10 cellular contexts compared by ENCODE assay signal in genomic region chr17:81901167-81902022, GRCh38. TPM values are rescaled to one million over a fixed set of nuclear protein-coding genes. Genes with fewer than 3 reads are reported as not detected.
DNase-seq lines count a peak whose midpoint lies in the region; ATAC-seq and TF ChIP-seq lines count a peak whose summit lies in the region.
"Had no signal": no experiment of that assay in that cellular context is flagged by ENCODE, and none has a peak within 500 bp of the region (broad histone marks: within the 10 kb centered on the region; RNA-seq: fewer than 3 reads in every experiment).

No MANE protein-coding gene starts in this region.

- H3K27ac Mint-ChIP-seq in activated CD4-positive, alpha-beta T cell treated with anti-CD3 and anti-CD28 coated beads, Interleukin-2, amount 10 ng/mL, durations not matched to agents 24 days and 14 days, result no peak overlapping the region
- H3K27ac Mint-ChIP-seq in activated CD4-positive, alpha-beta T cell treated with anti-CD3 and anti-CD28 coated beads, Interleukin-2, amount 10 ng/mL, durations not matched to agents 7 days and 5 days, result no peak overlapping the region
- no peak overlapping the region for H3K27ac Mint-ChIP-seq in stimulated activated naive B cell treated with anti-CD40 and anti-IgM and Interleukin-4, amounts not matched to agents 10 μg/mL and 1 μg/mL and 100 μg/mL, for 72 hours

- POLR2A ChIA-PET in activated CD4-positive, alpha-beta T cell treated with anti-CD3 and anti-CD28 coated beads, Interleukin-2, amount 10 ng/mL, durations not matched to agents 7 days and 5 days (lab: Charles Lee), result no interaction called here

- H3K9me3 ChIP-seq in ascending aorta (no peaks in the 10 kb centered on the region), left lung (no peaks in the 10 kb centered on the region)

- ATAC-seq in left lung, result no peak
- peak; percentile 15 to 33 for ATAC-seq in stimulated activated naive B cell treated with anti-CD40 and anti-IgM and Interleukin-4, amounts not matched to agents 10 μg/mL and 1 μg/mL and 100 μg/mL, for 72 hours (replicated peaks)
- ATAC-seq in GM18502 (IDR thresholded peaks at IDR 0.05; ENCODE audit: poor library complexity, unreplicated experiment), result no peak

- H3K27me3 ChIP-seq in ascending aorta, result no peaks in the 10 kb centered on the region
- H3K27me3 ChIP-seq in left lung, result peaks cover 0 to 23% of the 10 kb centered on the region in 2 donors
- H3K27me3 ChIP-seq in brain microvascular endothelial cell (replicated peaks), result no peaks in the 10 kb centered on the region

- H3K4me3 Mint-ChIP-seq in activated CD4-positive, alpha-beta T cell treated with anti-CD3 and anti-CD28 coated beads, Interleukin-2, amount 10 ng/mL, durations not matched to agents 24 days and 14 days, result peak overlapping the region; percentile 3
- no peak overlapping the region for H3K4me3 Mint-ChIP-seq in activated CD4-positive, alpha-beta T cell treated with anti-CD3 and anti-CD28 coated beads, Interleukin-2, amount 10 ng/mL, durations not matched to agents 7 days and 5 days
- H3K4me3 Mint-ChIP-seq in stimulated activated naive B cell treated with anti-CD40 and anti-IgM and Interleukin-4, amounts not matched to agents 10 μg/mL and 1 μg/mL and 100 μg/mL, for 72 hours, result peak overlapping the region in 1 of 2 donors; percentile 22

- no peak for DNase-seq in activated CD4-positive, alpha-beta T cell treated with anti-CD3 and anti-CD28 coated beads, Interleukin-2, amount 10 ng/mL, durations not matched to agents 24 days and 14 days
- DNase-seq in activated CD4-positive, alpha-beta T cell treated with anti-CD3 and anti-CD28 coated beads, Interleukin-2, amount 10 ng/mL, durations not matched to agents 7 days and 5 days, result no peak
- DNase-seq in ascending aorta (ENCODE audit: low spot score in 2 of 2) (no peak), left lung (no peak), brain microvascular endothelial cell (no peak), ureter (ENCODE audit: low spot score) (no peak)
- DNase-seq in stimulated activated naive B cell treated with anti-CD40 and anti-IgM and Interleukin-4, amounts not matched to agents 10 μg/mL and 1 μg/mL and 100 μg/mL, for 72 hours, result no peak
- DNase-seq: activated CD4-positive, alpha-beta T cell treated with anti-CD3 and anti-CD28 coated beads, Interleukin-2, amount 50 U/mL, for 1 hour; NCI-H1048 had no signal

- no peak overlapping the region for H3K27ac ChIP-seq in ascending aorta
- no peak overlapping the region for H3K27ac ChIP-seq in left lung
- no peak overlapping the region for H3K27ac ChIP-seq in brain microvascular endothelial cell

- H3K4me1 Mint-ChIP-seq in activated CD4-positive, alpha-beta T cell treated with anti-CD3 and anti-CD28 coated beads, Interleukin-2, amount 10 ng/mL, durations not matched to agents 24 days and 14 days, result peaks cover 2% of the 10 kb centered on the region
- peaks cover 6% of the 10 kb centered on the region for H3K4me1 Mint-ChIP-seq in activated CD4-positive, alpha-beta T cell treated with anti-CD3 and anti-CD28 coated beads, Interleukin-2, amount 10 ng/mL, durations not matched to agents 7 days and 5 days
- peaks cover 0 to 6% of the 10 kb centered on the region in 2 donors for H3K4me1 Mint-ChIP-seq in stimulated activated naive B cell treated with anti-CD40 and anti-IgM and Interleukin-4, amounts not matched to agents 10 μg/mL and 1 μg/mL and 100 μg/mL, for 72 hours

- H3K4me3 ChIP-seq in ascending aorta (peak overlapping the region; percentile 44 to 65), left lung (peak overlapping the region; percentile 9 to 16), brain microvascular endothelial cell (ENCODE audit: low read depth, low read length) (no peak overlapping the region)

- CTCF ChIA-PET in activated CD4-positive, alpha-beta T cell treated with anti-CD3 and anti-CD28 coated beads, Interleukin-2, amount 10 ng/mL, durations not matched to agents 7 days and 5 days (lab: Charles Lee), result interaction anchor here (1.9 kb wide), 1 partner anchor 9 kb away, joined by 5 read pairs; no protein-coding TSS in a partner anchor

- peaks cover 17% of the 10 kb centered on the region for H3K36me3 Mint-ChIP-seq in activated CD4-positive, alpha-beta T cell treated with anti-CD3 and anti-CD28 coated beads, Interleukin-2, amount 10 ng/mL, durations not matched to agents 24 days and 14 days (ENCODE audit: low read depth)
- H3K36me3 Mint-ChIP-seq in activated CD4-positive, alpha-beta T cell treated with anti-CD3 and anti-CD28 coated beads, Interleukin-2, amount 10 ng/mL, durations not matched to agents 7 days and 5 days (ENCODE audit: low read depth), result peaks cover 12% of the 10 kb centered on the region
- H3K36me3 Mint-ChIP-seq in stimulated activated naive B cell treated with anti-CD40 and anti-IgM and Interleukin-4, amounts not matched to agents 10 μg/mL and 1 μg/mL and 100 μg/mL, for 72 hours, result peaks cover 31 to 43% of the 10 kb centered on the region in 2 donors

- H3K27me3 Mint-ChIP-seq in activated CD4-positive, alpha-beta T cell treated with anti-CD3 and anti-CD28 coated beads, Interleukin-2, amount 10 ng/mL, durations not matched to agents 24 days and 14 days, result peaks cover 7% of the 10 kb centered on the region
- peaks cover 9% of the 10 kb centered on the region for H3K27me3 Mint-ChIP-seq in activated CD4-positive, alpha-beta T cell treated with anti-CD3 and anti-CD28 coated beads, Interleukin-2, amount 10 ng/mL, durations not matched to agents 7 days and 5 days
- peaks cover 8 to 16% of the 10 kb centered on the region in 2 donors for H3K27me3 Mint-ChIP-seq in stimulated activated naive B cell treated with anti-CD40 and anti-IgM and Interleukin-4, amounts not matched to agents 10 μg/mL and 1 μg/mL and 100 μg/mL, for 72 hours

- TF ChIP-seq CTCF in ascending aorta (IDR thresholded peaks at IDR 0.05) (no peak), left lung (IDR thresholded peaks at IDR 0.05) (no peak), brain microvascular endothelial cell (IDR thresholded peaks at IDR 0.05; ENCODE audit: low read depth, low read length, missing control alignments) (no peak)

- H3K4me1 ChIP-seq in ascending aorta (peaks cover 5 to 10% of the 10 kb centered on the region in 2 donors), left lung (peaks cover 7 to 14% of the 10 kb centered on the region in 2 donors)

- peaks cover 19 to 56% of the 10 kb centered on the region in 2 donors for H3K36me3 ChIP-seq in ascending aorta
- peaks cover 0 to 77% of the 10 kb centered on the region in 2 donors for H3K36me3 ChIP-seq in left lung
- peaks cover 6% of the 10 kb centered on the region for H3K36me3 ChIP-seq in brain microvascular endothelial cell (replicated peaks)

- in situ Hi-C loops in brain microvascular endothelial cell (cut with HindIII; ENCODE audit: low pct_ligation_motif_present, low sequenced_read_pairs), result no loop called here

- intact Hi-C loops in activated CD4-positive, alpha-beta T cell treated with anti-CD3 and anti-CD28 coated beads, Interleukin-2, amount 10 ng/mL, durations not matched to agents 24 days and 14 days (cut with micrococcal nuclease), result no loop called here
- intact Hi-C loops in ascending aorta (cut with DNase I), result no loop called here
- intact Hi-C loops in left lung (cut with DNase I), result no loop called here

- no peaks in the 10 kb centered on the region for H3K9me3 Mint-ChIP-seq in activated CD4-positive, alpha-beta T cell treated with anti-CD3 and anti-CD28 coated beads, Interleukin-2, amount 10 ng/mL, durations not matched to agents 24 days and 14 days
- H3K9me3 Mint-ChIP-seq in activated CD4-positive, alpha-beta T cell treated with anti-CD3 and anti-CD28 coated beads, Interleukin-2, amount 10 ng/mL, durations not matched to agents 7 days and 5 days, result no peaks in the 10 kb centered on the region
- no peaks in the 10 kb centered on the region for H3K9me3 Mint-ChIP-seq in stimulated activated naive B cell treated with anti-CD40 and anti-IgM and Interleukin-4, amounts not matched to agents 10 μg/mL and 1 μg/mL and 100 μg/mL, for 72 hours

RNA-seq across cellular contexts. Expression of gene NPB, which starts 0.6 kb away (rescaled TPM):
- 0.30 and 0.40 TPM in 2 replicates for total RNA-seq in activated CD4-positive, alpha-beta T cell treated with anti-CD3 and anti-CD28 coated beads, Interleukin-2, amount 10 ng/mL, durations not matched to agents 24 days and 14 days
- total RNA-seq in activated CD4-positive, alpha-beta T cell treated with anti-CD3 and anti-CD28 coated beads, Interleukin-2, amount 10 ng/mL, durations not matched to agents 7 days and 5 days, result under 1 TPM; 0.48 to 0.69 TPM
- total RNA-seq in ascending aorta, result 1.5 TPM
- under 1 TPM; 0.26 to 0.60 TPM for total RNA-seq in left lung
- total RNA-seq in ureter, result 0.29 TPM

RNA-seq across cellular contexts. Expression of gene PCYT2, which starts 9.8 kb away (rescaled TPM):
- 43.0 and 46.5 TPM in 2 replicates for total RNA-seq in activated CD4-positive, alpha-beta T cell treated with anti-CD3 and anti-CD28 coated beads, Interleukin-2, amount 10 ng/mL, durations not matched to agents 24 days and 14 days
- total RNA-seq in activated CD4-positive, alpha-beta T cell treated with anti-CD3 and anti-CD28 coated beads, Interleukin-2, amount 10 ng/mL, durations not matched to agents 7 days and 5 days, result 10 to 100 TPM; 37.6 to 39.0 TPM
- total RNA-seq in ascending aorta (81.1 TPM), left lung (10 to 100 TPM; 38.0 to 57.7 TPM), ureter (58.9 TPM)

RNA-seq across cellular contexts. Expression of gene ANAPC11, which starts 9.9 kb away (rescaled TPM):
- 132 and 135 TPM in 2 replicates for total RNA-seq in activated CD4-positive, alpha-beta T cell treated with anti-CD3 and anti-CD28 coated beads, Interleukin-2, amount 10 ng/mL, durations not matched to agents 24 days and 14 days
- 10 to 100 TPM; 83.2 to 96.8 TPM for total RNA-seq in activated CD4-positive, alpha-beta T cell treated with anti-CD3 and anti-CD28 coated beads, Interleukin-2, amount 10 ng/mL, durations not matched to agents 7 days and 5 days
- total RNA-seq in ascending aorta (108 TPM), left lung (100 to 1,000 TPM; 121 to 124 TPM), ureter (70.3 TPM)

RNA-seq across cellular contexts. Expression of gene ALYREF, which starts 10.0 kb away (rescaled TPM):
- 254 and 264 TPM in 2 replicates for total RNA-seq in activated CD4-positive, alpha-beta T cell treated with anti-CD3 and anti-CD28 coated beads, Interleukin-2, amount 10 ng/mL, durations not matched to agents 24 days and 14 days
- 100 to 1,000 TPM; 197 to 221 TPM for total RNA-seq in activated CD4-positive, alpha-beta T cell treated with anti-CD3 and anti-CD28 coated beads, Interleukin-2, amount 10 ng/mL, durations not matched to agents 7 days and 5 days
- total RNA-seq in ascending aorta (31.8 TPM), left lung (10 to 100 TPM; 42.7 to 69.7 TPM), ureter (64.2 TPM)

RNA-seq across cellular contexts. Expression of gene SIRT7, which starts 16.6 kb away (rescaled TPM):
- 54.9 and 58.2 TPM in 2 replicates for total RNA-seq in activated CD4-positive, alpha-beta T cell treated with anti-CD3 and anti-CD28 coated beads, Interleukin-2, amount 10 ng/mL, durations not matched to agents 24 days and 14 days
- total RNA-seq in activated CD4-positive, alpha-beta T cell treated with anti-CD3 and anti-CD28 coated beads, Interleukin-2, amount 10 ng/mL, durations not matched to agents 7 days and 5 days, result 10 to 100 TPM; 55.6 to 71.2 TPM
- total RNA-seq in ascending aorta (32.6 TPM), left lung (10 to 100 TPM; 23.9 to 37.9 TPM), ureter (30.4 TPM)

Comparison
In these comparisons a context has a peak if more than half of its experiments do, and no peak if none do; other contexts are left out.
1. ATAC-seq: peak in stimulated activated naive B cell treated with anti-CD40 and anti-IgM and Interleukin-4, amounts not matched to agents 10 μg/mL and 1 μg/mL and 100 μg/mL, for 72 hours (2 of 2); none in left lung (single experiment) and GM18502 (single experiment).